Comparison of ENCODE assay signal across 24 cellular contexts in genomic region chr1:214862421-214862820, GRCh38.
DNase-seq lines count a peak whose midpoint lies in the region; ATAC-seq and TF ChIP-seq lines count a peak whose summit lies in the region.
"Had no signal": no experiment of that assay in that cellular context is flagged by ENCODE, and none has a peak within 500 bp of the region (broad histone marks: within the 10 kb centered on the region; RNA-seq: fewer than 3 reads in every experiment).

No MANE protein-coding gene starts in this region.

- no peak overlapping the region for H2AFZ ChIP-seq in ACC112 (ENCODE audit: low read length, unreplicated experiment)

- H3K27ac Mint-ChIP-seq in natural killer cell = no peak overlapping the region
- H3K27ac Mint-ChIP-seq: CD8-positive, alpha-beta memory T cell; nephron progenitor cell; T-helper 1 cell treated with Interleukin-12 subunit alpha and Interleukin-12 subunit beta and Interleukin-4 antibody, amounts not matched to agents 30 μg/mL and 1 μg/mL, for 36 hours had no signal

- H3K27ac ChIP-seq in ACC112 (ENCODE audit: low read depth, low read length) = peak overlapping the region; percentile 61
- H3K27ac ChIP-seq in brain microvascular endothelial cell = peak overlapping the region; percentile 8
- H3K27ac ChIP-seq: epithelial cell of prostate, SJSA1, transverse colon had no signal

- in situ Hi-C loops in brain microvascular endothelial cell (cut with HindIII; ENCODE audit: low pct_ligation_motif_present, low sequenced_read_pairs) (no loop called here), KBM-7 (cut with MboI; ENCODE audit: low pct_unique_long_range_greater_than_20kb, low sequenced_read_pairs) (no loop called here)

- H3K4me3 ChIP-seq in ACC112 (ENCODE audit: low read depth, low read length) (no peak overlapping the region), brain microvascular endothelial cell (ENCODE audit: low read depth, low read length) (no peak overlapping the region), fibroblast of the aortic adventitia (ENCODE audit: low read depth, low read length) (no peak overlapping the region)
- H3K4me3 ChIP-seq: K562, SJSA1, transverse colon had no signal

- H3K27me3 ChIP-seq in ACC112 (ENCODE audit: insufficient read depth, low read length) (no peaks in the 10 kb centered on the region), brain microvascular endothelial cell (replicated peaks) (no peaks in the 10 kb centered on the region)
- H3K27me3 ChIP-seq: SJSA1, transverse colon had no signal

- intact Hi-C loops in natural killer cell (cut with micrococcal nuclease) = no loop called here

- H3K36me3 Mint-ChIP-seq in natural killer cell = no peaks in the 10 kb centered on the region
- H3K36me3 Mint-ChIP-seq: CD8-positive, alpha-beta memory T cell had no signal

- H3K4me1 ChIP-seq in ACC112 (ENCODE audit: control insufficient read depth, insufficient read depth, low read length, unreplicated experiment) = peaks cover 46% of the 10 kb centered on the region
- H3K4me1 ChIP-seq: SJSA1, transverse colon had no signal

- TF ChIP-seq CTCF in brain microvascular endothelial cell (IDR thresholded peaks at IDR 0.05; ENCODE audit: low read depth, low read length, missing control alignments) (no peak), fibroblast of the aortic adventitia (IDR thresholded peaks at IDR 0.05; ENCODE audit: insufficient read depth, low read length) (no peak), natural killer cell (IDR thresholded peaks at IDR 0.05) (no peak)

- peak; percentile 50 for DNase-seq in M059J (ENCODE audit: low read depth)
- no peak for DNase-seq in brain microvascular endothelial cell
- peak; percentile 64 for DNase-seq in fibroblast of the aortic adventitia (ENCODE audit: low read depth)
- no peak for DNase-seq in natural killer cell
- no peak for DNase-seq in KBM-7
- DNase-seq: 8988T; activated CD4-positive, alpha-beta T cell treated with anti-CD3 and anti-CD28 coated beads for 4 hours; activated naive CD4-positive, alpha-beta T cell treated with Interleukin-2 at 50 U/mL for 16 hours; activated T-cell treated with anti-CD3 and anti-CD28 coated beads, Interleukin-2, amount 50 U/mL, for 48 hours; CD8-positive, alpha-beta memory T cell; NCI-H1436; NCI-H510A treated with DMSO at 0.1 percent for 48 hours; nephron progenitor cell; NK-92 treated with Interleukin-12 subunit alpha and Interleukin-12 subunit beta, amount 100 ng/mL, for 24 hours; posterior cingulate gyrus; transverse colon had no signal

- no peak overlapping the region for H3K4me3 Mint-ChIP-seq in natural killer cell
- H3K4me3 Mint-ChIP-seq: CD8-positive, alpha-beta memory T cell; nephron progenitor cell; T-helper 1 cell treated with Interleukin-12 subunit alpha and Interleukin-12 subunit beta and Interleukin-4 antibody, amounts not matched to agents 30 μg/mL and 1 μg/mL, for 36 hours had no signal

- no peaks in the 10 kb centered on the region for H3K4me1 Mint-ChIP-seq in natural killer cell
- H3K4me1 Mint-ChIP-seq: CD8-positive, alpha-beta memory T cell; nephron progenitor cell had no signal

- no peaks in the 10 kb centered on the region for H3K27me3 Mint-ChIP-seq in natural killer cell (ENCODE audit: low read depth in 2 of 2)
- H3K27me3 Mint-ChIP-seq: CD8-positive, alpha-beta memory T cell had no signal

- H3K36me3 ChIP-seq in ACC112 (ENCODE audit: insufficient read depth, low read length) = peaks cover 4% of the 10 kb centered on the region; the same call in 1 of the 2 replicates
- no peaks in the 10 kb centered on the region for H3K36me3 ChIP-seq in brain microvascular endothelial cell (replicated peaks)
- H3K36me3 ChIP-seq: SJSA1, transverse colon had no signal

- no peak for ATAC-seq in GM19395 (IDR thresholded peaks at IDR 0.05; ENCODE audit: unreplicated experiment)
- no peak for ATAC-seq in GM18498 (IDR thresholded peaks at IDR 0.05; ENCODE audit: unreplicated experiment)
- ATAC-seq in natural killer cell = no peak
- ATAC-seq: K562, Panc1 had no signal

- H3K79me2 ChIP-seq in ACC112 (ENCODE audit: control insufficient read depth, insufficient read depth, low read length, unreplicated experiment) = no peaks in the 10 kb centered on the region

- peaks cover 7 to 9% of the 10 kb centered on the region in 2 donors for H3K9me3 Mint-ChIP-seq in natural killer cell
- H3K9me3 Mint-ChIP-seq: nephron progenitor cell; T-helper 1 cell treated with Interleukin-12 subunit alpha and Interleukin-12 subunit beta and Interleukin-4 antibody, amounts not matched to agents 30 μg/mL and 1 μg/mL, for 36 hours had no signal

Comparison
In these comparisons a context has a peak if more than half of its experiments do, and no peak if none do; other contexts are left out.
1. DNase-seq: peak in M059J (single experiment) and fibroblast of the aortic adventitia (single experiment); none in brain microvascular endothelial cell (single experiment), natural killer cell (single experiment) and KBM-7 (single experiment).